Comparison of ENCODE assay signal across 1 cellular context in genomic region chr5:87164409-87164808, GRCh38.
TF ChIP-seq lines count a peak whose summit lies in the region.

No MANE protein-coding gene starts in this region.

TF ChIP-seq in IMR-90, 13 proteins besides CTCF, POLR2A, EP300 and RAD21 (continued from another document):
- no peak for TF ChIP-seq BHLHE40 (IDR thresholded peaks at IDR 0.05; ENCODE audit: low read depth, low read length)
- TF ChIP-seq ELK1 (IDR thresholded peaks at IDR 0.05; ENCODE audit: borderline replicate concordance, low read depth, low read length) = no peak
- TF ChIP-seq MAFK (IDR thresholded peaks at IDR 0.05; ENCODE audit: low read depth, low read length) = no peak
- no peak for TF ChIP-seq FOS (IDR thresholded peaks at IDR 0.05; ENCODE audit: low read depth, low read length)
